Comparison of ENCODE assay signal across 13 cellular contexts in genomic region chr9:87556039-87556438, GRCh38. TPM values are rescaled to one million over a fixed set of nuclear protein-coding genes. Genes with fewer than 3 reads are reported as not detected.
A peak's percentile ranks its signal among the peaks of the same experiment; 100 is the strongest.
DNase-seq lines count a peak whose midpoint lies in the region; ATAC-seq, FAIRE-seq and TF ChIP-seq lines count a peak whose summit lies in the region.
"Had no signal": no experiment of that assay in that cellular context is flagged by ENCODE, and none has a peak within 500 bp of the region (broad histone marks: within the 10 kb centered on the region; RNA-seq: fewer than 3 reads in every experiment).

No MANE protein-coding gene starts in this region.

- H3K36me3 ChIP-seq in sigmoid colon (no peaks in the 10 kb centered on the region), spleen (no peaks in the 10 kb centered on the region)

- TF ChIP-seq CTCF in sigmoid colon (IDR thresholded peaks at IDR 0.05) (no peak), spleen (IDR thresholded peaks at IDR 0.05 in 8 of 11, conservative IDR thresholded peaks at IDR 0.05 in 3 of 11) (no peak)

- CTCF ChIA-PET in activated naive CD4-positive, alpha-beta T cell treated with anti-CD3 and anti-CD28 coated beads, Interleukin-2, amount 10 ng/mL, durations not matched to agents 7 days and 5 days (lab: Charles Lee): no interaction called here

- H3K4me1 Mint-ChIP-seq in activated naive CD4-positive, alpha-beta T cell treated with anti-CD3 and anti-CD28 coated beads, Interleukin-2, amount 10 ng/mL, durations not matched to agents 7 days and 5 days: no peaks in the 10 kb centered on the region
- H3K4me1 Mint-ChIP-seq: activated CD4-positive, alpha-beta memory T cell treated with anti-CD3 and anti-CD28 coated beads, Interleukin-2, amount 10 ng/mL, durations not matched to agents 7 days and 5 days had no signal

- DNase-seq in GM18507 (ENCODE audit: extremely low spot score, insufficient read length, low read depth) (no peak), NCI-H1417 treated with DMSO at 0.1 percent for 48 hours (lab: John Stamatoyannopoulos, UW) (peak; percentile 76), RPMI8226 (peak; percentile 31), sigmoid colon (no peak), spleen (no peak), NCI-H524 (lab: John Stamatoyannopoulos, UW) (no peak)
- DNase-seq in activated naive CD4-positive, alpha-beta T cell treated with anti-CD3 and anti-CD28 coated beads, Interleukin-2, amount 10 ng/mL, durations not matched to agents 7 days and 5 days: no peak
- DNase-seq: activated CD4-positive, alpha-beta memory T cell treated with anti-CD3 and anti-CD28 coated beads, Interleukin-2, amount 10 ng/mL, durations not matched to agents 7 days and 5 days; activated T-cell treated with anti-CD3 and anti-CD28 coated beads, Interleukin-2, amount 50 U/mL, for 72 hours; effector memory CD4-positive, alpha-beta T cell; NCI-H2171 had no signal

- no peak overlapping the region for H3K27ac Mint-ChIP-seq in activated naive CD4-positive, alpha-beta T cell treated with anti-CD3 and anti-CD28 coated beads, Interleukin-2, amount 10 ng/mL, durations not matched to agents 7 days and 5 days
- H3K27ac Mint-ChIP-seq: activated CD4-positive, alpha-beta memory T cell treated with anti-CD3 and anti-CD28 coated beads, Interleukin-2, amount 10 ng/mL, durations not matched to agents 7 days and 5 days; activated T-cell treated with anti-CD3 and anti-CD28 coated beads, Interleukin-2, amount 50 U/mL, for 72 hours had no signal

- H3K9me3 Mint-ChIP-seq in activated naive CD4-positive, alpha-beta T cell treated with anti-CD3 and anti-CD28 coated beads, Interleukin-2, amount 10 ng/mL, durations not matched to agents 7 days and 5 days: no peaks in the 10 kb centered on the region
- H3K9me3 Mint-ChIP-seq: activated CD4-positive, alpha-beta memory T cell treated with anti-CD3 and anti-CD28 coated beads, Interleukin-2, amount 10 ng/mL, durations not matched to agents 7 days and 5 days; activated T-cell treated with anti-CD3 and anti-CD28 coated beads, Interleukin-2, amount 50 U/mL, for 72 hours had no signal

- TF ChIP-seq POLR2A in sigmoid colon (IDR thresholded peaks at IDR 0.05): no peak
- no peak for TF ChIP-seq POLR2A in spleen (IDR thresholded peaks at IDR 0.05)

- ATAC-seq in HG03565 (IDR thresholded peaks at IDR 0.05; ENCODE audit: unreplicated experiment): no peak
- ATAC-seq: activated T-cell treated with anti-CD3 and anti-CD28 coated beads, Interleukin-2, amount 50 U/mL, for 72 hours had no signal

- 40 to 54% methylated on average over 7 of the region's 7 CpGs for whole genome bisulfite sequencing in sigmoid colon, 2 donors
- WGBS in spleen, 5 donors: 17 to 51% (median 40%) methylated on average over 7 of the region's 7 CpGs

- peak overlapping the region; percentile 10 to 81 (median 66) for H3K27ac ChIP-seq in sigmoid colon
- H3K27ac ChIP-seq in spleen: peak overlapping the region in 4 of 8 donors; percentile 68 to 84 (median 78)

- FAIRE-seq in GM18507 (lab: Jason Lieb, UNC): peak; percentile 83
- FAIRE-seq: TTC549 had no signal

- H3K4me1 ChIP-seq in sigmoid colon (peaks cover 0 to 91% (median 70%) of the 10 kb centered on the region in 4 donors), spleen (peaks cover 0 to 46% (median 16%) of the 10 kb centered on the region in 6 donors)

- no peaks in the 10 kb centered on the region for H3K36me3 Mint-ChIP-seq in activated naive CD4-positive, alpha-beta T cell treated with anti-CD3 and anti-CD28 coated beads, Interleukin-2, amount 10 ng/mL, durations not matched to agents 7 days and 5 days

- peaks cover 12% of the 10 kb centered on the region for H3K27me3 Mint-ChIP-seq in activated naive CD4-positive, alpha-beta T cell treated with anti-CD3 and anti-CD28 coated beads, Interleukin-2, amount 10 ng/mL, durations not matched to agents 7 days and 5 days

- H3K9me3 ChIP-seq in sigmoid colon (no peaks in the 10 kb centered on the region), spleen (no peaks in the 10 kb centered on the region)

- peak in 3 of 4 donors; percentile 15 to 58 (median 30) for TF ChIP-seq EP300 in sigmoid colon (IDR thresholded peaks at IDR 0.05)

- H3K4me3 ChIP-seq in sigmoid colon: no peak overlapping the region
- no peak overlapping the region for H3K4me3 ChIP-seq in spleen

- intact Hi-C loops in sigmoid colon (cut with DNase I): no loop called here
- intact Hi-C loops in spleen (cut with DNase I; ENCODE audit: low total_unique reads): no loop called here

- no peaks in the 10 kb centered on the region for H3K27me3 ChIP-seq in sigmoid colon
- H3K27me3 ChIP-seq in spleen (replicated peaks in 1 of 7): peaks cover 0 to 4% (median 0%) of the 10 kb centered on the region in 7 donors

- H3K4me3 Mint-ChIP-seq in activated naive CD4-positive, alpha-beta T cell treated with anti-CD3 and anti-CD28 coated beads, Interleukin-2, amount 10 ng/mL, durations not matched to agents 7 days and 5 days: no peak overlapping the region
- H3K4me3 Mint-ChIP-seq: activated CD4-positive, alpha-beta memory T cell treated with anti-CD3 and anti-CD28 coated beads, Interleukin-2, amount 10 ng/mL, durations not matched to agents 7 days and 5 days; activated T-cell treated with anti-CD3 and anti-CD28 coated beads, Interleukin-2, amount 50 U/mL, for 72 hours had no signal

RNA-seq across cellular contexts. Expression of gene DAPK1, which starts 58.4 kb away (rescaled TPM):
- total RNA-seq in sigmoid colon: 10 to 100 TPM; 78.1 to 92.5 (median 84.4) TPM
- 1 to 10 TPM; 4.8 to 7.1 (median 5.5) TPM for polyA plus RNA-seq in sigmoid colon
- 100 to 1,000 TPM in 6 of 7 donors, 10 to 100 TPM in 1; 81.9 to 126 (median 110) TPM for total RNA-seq in spleen
- 10 to 100 TPM in 1 of 3 donors, 1 to 10 TPM in 2; 6.4 to 15.4 (median 8.0) TPM for polyA plus RNA-seq in spleen

Comparison
In these comparisons a context has a peak if more than half of its experiments do, and no peak if none do; other contexts are left out.
1. DNase-seq: peak in NCI-H1417 treated with DMSO at 0.1 percent for 48 hours (single experiment) and RPMI8226 (single experiment); none in GM18507 (single experiment), sigmoid colon (single experiment), spleen (single experiment), activated naive CD4-positive, alpha-beta T cell treated with anti-CD3 and anti-CD28 coated beads, Interleukin-2, amount 10 ng/mL, durations not matched to agents 7 days and 5 days (single experiment) and NCI-H524 (0 of 2).